In the genomic region with DNA sequence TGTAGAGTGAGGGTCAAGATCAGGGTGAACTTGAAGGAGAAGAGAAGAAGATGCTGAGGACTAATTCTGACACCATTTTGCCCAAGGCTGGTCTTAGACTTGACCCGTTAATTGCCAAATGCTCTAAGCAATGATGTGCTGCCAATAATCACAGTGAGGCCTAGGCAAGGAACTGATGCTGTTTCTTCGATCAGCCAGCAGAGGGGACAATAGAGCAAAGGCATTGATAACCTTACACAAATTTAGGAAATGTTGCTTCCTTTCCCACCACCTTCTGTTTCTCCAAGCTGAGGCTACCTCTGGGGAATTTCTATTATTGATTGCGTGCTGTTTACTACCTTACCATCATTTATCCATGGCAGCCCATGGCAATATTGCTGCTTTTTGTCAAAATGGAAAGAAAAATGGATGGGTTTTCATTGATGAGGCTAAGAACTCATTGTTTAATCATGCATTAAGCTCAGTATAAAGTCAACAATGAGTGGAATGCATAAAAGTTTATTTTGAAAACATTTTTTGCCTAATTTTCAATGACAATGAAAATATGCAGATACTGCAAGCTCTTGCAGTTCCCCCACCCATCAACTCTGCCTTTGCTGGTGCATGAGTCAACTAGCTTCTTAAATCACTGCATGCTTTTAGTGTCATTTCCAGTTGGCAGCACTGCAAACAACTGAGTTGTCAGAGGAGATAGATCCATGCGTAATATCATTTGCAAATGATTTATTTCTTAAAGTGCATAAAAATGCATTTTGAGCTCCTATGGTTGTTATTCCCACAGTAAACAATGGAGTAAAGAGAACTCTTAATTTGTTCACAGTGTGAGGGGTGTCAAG, we compare ENCODE assay signal across 8 cellular contexts.
DNase-seq lines count a peak whose midpoint lies in the region; ATAC-seq and TF ChIP-seq lines count a peak whose summit lies in the region.

No MANE protein-coding gene starts in this region.

- CTCF ChIA-PET in PC-9 (lab: Charles Lee) = interaction anchor here (0.6 to 2.0 kb wide), 9 partner anchors 9 to 382 kb away, joined by 3 to 17 read pairs (median 3); no protein-coding TSS in a partner anchor

- intact Hi-C loops in right cardiac atrium (cut with DNase I) = no loop called here
- intact Hi-C loops in PC-9 (cut with micrococcal nuclease; ENCODE audit: unreplicated experiment) = loop anchor here (1.0 to 5.0 kb wide), 2 partner anchors 184 to 377 kb away; no protein-coding TSS in a partner anchor

- no peak overlapping the region for H4K8ac ChIP-seq in neuronal stem cell (ENCODE audit: low read depth, low read length)

- no peak overlapping the region for H4K91ac ChIP-seq in neuronal stem cell (ENCODE audit: low read depth, low read length, poor library complexity)

- BruUV-seq in PC-9 (replicated peaks; lab: Mats Ljungman, UMichigan) = no TSS peak

- no peak overlapping the region for H2BK12ac ChIP-seq in neuronal stem cell (ENCODE audit: low read length)

- no peaks in the 10 kb centered on the region for H3K27me3 ChIP-seq in cardiac muscle cell
- H3K27me3 ChIP-seq in right cardiac atrium (ENCODE audit: control insufficient read depth, insufficient read depth) = no peaks in the 10 kb centered on the region
- no peaks in the 10 kb centered on the region for H3K27me3 ChIP-seq in PC-9 (ENCODE audit: insufficient read depth, low read depth)
- no peaks in the 10 kb centered on the region for H3K27me3 ChIP-seq in endodermal cell (ENCODE audit: control insufficient read depth, insufficient read depth, low read length, poor library complexity, severe bottlenecking)
- H3K27me3 ChIP-seq in neuronal stem cell (ENCODE audit: control insufficient read depth in 3 of 3, insufficient read depth in 3 of 3, low read depth in 1 of 3, low read length in 3 of 3) = no peaks in the 10 kb centered on the region

- H3K79me2 ChIP-seq in PC-9 (ENCODE audit: low read depth) = no peaks in the 10 kb centered on the region

- H3K9me3 ChIP-seq in cardiac muscle cell (ENCODE audit: low read depth) (no peaks in the 10 kb centered on the region), right cardiac atrium (ENCODE audit: control insufficient read depth, low read length) (no peaks in the 10 kb centered on the region), PC-9 (ENCODE audit: insufficient read depth, low read depth) (no peaks in the 10 kb centered on the region), endodermal cell (ENCODE audit: control insufficient read depth, low read length) (no peaks in the 10 kb centered on the region), neuronal stem cell (replicated peaks in 1 of 2; ENCODE audit: control insufficient read depth in 2 of 2, insufficient read depth in 1 of 2, low read depth in 1 of 2, low read length in 2 of 2) (no peaks in the 10 kb centered on the region)

- no peak overlapping the region for H2AK5ac ChIP-seq in neuronal stem cell (ENCODE audit: low read depth, low read length)

- H3K4me1 ChIP-seq in cardiac muscle cell (ENCODE audit: low read depth) (no peaks in the 10 kb centered on the region), right cardiac atrium (ENCODE audit: control insufficient read depth, insufficient read depth, low read length) (no peaks in the 10 kb centered on the region), PC-9 (replicated peaks; ENCODE audit: insufficient read depth) (no peaks in the 10 kb centered on the region), endodermal cell (ENCODE audit: control insufficient read depth, insufficient read depth, low read length) (no peaks in the 10 kb centered on the region), neuronal stem cell (ENCODE audit: control insufficient read depth in 2 of 2, insufficient read depth in 1 of 2, low read depth in 1 of 2, low read length in 2 of 2) (peaks cover 0 to 5% of the 10 kb centered on the region in 2 donors)

- H3K36me3 Mint-ChIP-seq in endodermal cell (ENCODE audit: low read depth) = no peaks in the 10 kb centered on the region

- H2AFZ ChIP-seq in PC-9 (no peak overlapping the region), neuronal stem cell (ENCODE audit: low read length) (no peak overlapping the region)

- WGBS in right cardiac atrium = 37% methylated on average over 4 of the region's 4 CpGs
- WGBS in endodermal cell (ENCODE audit: insufficient coverage in 1 of 2, insufficient read length in 1 of 2), 2 experiments = 52 to 93% methylated on average over 2 to 4 of the region's 4 CpGs
- WGBS in neuronal stem cell (ENCODE audit: extremely low coverage in 2 of 2, insufficient read length in 2 of 2, insufficient replicate concordance in 1 of 2), 2 donors = no CpG with 5 or more reads among the region's 4 CpGs

- H3K79me1 ChIP-seq in neuronal stem cell (ENCODE audit: low read depth, low read length) = no peaks in the 10 kb centered on the region

- H2BK5ac ChIP-seq in neuronal stem cell (ENCODE audit: low read length) = no peak overlapping the region

- no peak overlapping the region for H3K27ac Mint-ChIP-seq in endodermal cell

- H3K27ac ChIP-seq in cardiac muscle cell = no peak overlapping the region
- no peak overlapping the region for H3K27ac ChIP-seq in right cardiac atrium (ENCODE audit: low read length)
- no peak overlapping the region for H3K27ac ChIP-seq in PC-9
- H3K27ac ChIP-seq in endodermal cell (ENCODE audit: low read depth, low read length) = no peak overlapping the region
- H3K27ac ChIP-seq in neuronal stem cell (replicated peaks; ENCODE audit: low read length) = no peak overlapping the region

- no peak overlapping the region for H3K23ac ChIP-seq in neuronal stem cell (ENCODE audit: low read depth, low read length, poor library complexity)

- TF ChIP-seq CTCF in cardiac muscle cell (IDR thresholded peaks at IDR 0.05; ENCODE audit: low read depth, low read length) (peak; percentile 46), PC-9 (conservative IDR thresholded peaks at IDR 0.05) (peak; percentile 83), endodermal cell (conservative IDR thresholded peaks at IDR 0.05) (peak; percentile 93)

- peak; percentile 7 to 45 for DNase-seq in cardiac muscle cell (ENCODE audit: low read depth in 1 of 2, low spot score in 1 of 2)
- DNase-seq in right cardiac atrium = no peak
- peak; percentile 11 for DNase-seq in HK-2 (ENCODE audit: unreplicated experiment)
- no peak for DNase-seq in PC-9
- peak; percentile 68 for DNase-seq in endodermal cell
- peak; percentile 8 for DNase-seq in neuronal stem cell (ENCODE audit: low spot score)
- DNase-seq in DMS79 treated with DMSO at 0.1 percent for 48 hours (lab: John Stamatoyannopoulos, UW) = no peak

- H3K27me3 Mint-ChIP-seq in endodermal cell (ENCODE audit: insufficient read depth) = no peaks in the 10 kb centered on the region

- H3K18ac ChIP-seq in neuronal stem cell (ENCODE audit: low read length) = no peak overlapping the region

- H3K14ac ChIP-seq in neuronal stem cell (ENCODE audit: low read length) = no peak overlapping the region

- no peak overlapping the region for H3K4ac ChIP-seq in neuronal stem cell (ENCODE audit: low read length)

- H3K4me2 ChIP-seq in PC-9 (no peak overlapping the region), neuronal stem cell (ENCODE audit: insufficient read depth, low read length, poor library complexity, severe bottlenecking) (no peak overlapping the region)

- ATAC-seq in right cardiac atrium = no peak
- peak; percentile 89 for ATAC-seq in GM21526 (IDR thresholded peaks at IDR 0.05; ENCODE audit: low FRiP score, unreplicated experiment)

- H2BK120ac ChIP-seq in neuronal stem cell (ENCODE audit: low read depth, low read length) = no peak overlapping the region

- H3K4me3 ChIP-seq in cardiac muscle cell = no peak overlapping the region
- no peak overlapping the region for H3K4me3 ChIP-seq in right cardiac atrium (ENCODE audit: low read length)
- no peak overlapping the region for H3K4me3 ChIP-seq in PC-9
- H3K4me3 ChIP-seq in endodermal cell (ENCODE audit: low read length) = no peak overlapping the region
- H3K4me3 ChIP-seq in neuronal stem cell (ENCODE audit: low read length in 2 of 2) = no peak overlapping the region

- no peak overlapping the region for H2BK15ac ChIP-seq in neuronal stem cell (ENCODE audit: low read length)

- no peaks in the 10 kb centered on the region for H4K20me1 ChIP-seq in PC-9 (ENCODE audit: insufficient read depth)

- no peaks in the 10 kb centered on the region for H3K9me2 ChIP-seq in PC-9 (ENCODE audit: insufficient read depth)

- H3K4me1 Mint-ChIP-seq in endodermal cell = no peaks in the 10 kb centered on the region

- no peak overlapping the region for H3K4me3 Mint-ChIP-seq in endodermal cell

- H3K9ac ChIP-seq in endodermal cell (ENCODE audit: extremely low read depth, low read length, poor library complexity, severe bottlenecking) = no peak overlapping the region
- no peak overlapping the region for H3K9ac ChIP-seq in neuronal stem cell (ENCODE audit: low read depth, low read length, poor library complexity)

- H3K36me3 ChIP-seq in cardiac muscle cell (no peaks in the 10 kb centered on the region), PC-9 (ENCODE audit: low read depth) (no peaks in the 10 kb centered on the region), endodermal cell (ENCODE audit: control insufficient read depth, insufficient read depth, low read length) (no peaks in the 10 kb centered on the region), neuronal stem cell (replicated peaks in 1 of 2; ENCODE audit: control insufficient read depth in 2 of 2, insufficient read depth in 2 of 2, low read length in 2 of 2) (no peaks in the 10 kb centered on the region)

- no peaks in the 10 kb centered on the region for H3F3A ChIP-seq in PC-9 (ENCODE audit: insufficient read depth, low read depth)

- POLR2A ChIA-PET in PC-9 (lab: Charles Lee; ENCODE audit: unreplicated experiment) = no interaction called here

- H3K9me3 Mint-ChIP-seq in endodermal cell = no peaks in the 10 kb centered on the region

Comparison
In these comparisons a context has a peak if more than half of its experiments do, and no peak if none do; other contexts are left out.
1. DNase-seq: peak in cardiac muscle cell (2 of 2), HK-2 (single experiment), endodermal cell (single experiment) and neuronal stem cell (single experiment); none in right cardiac atrium (0 of 3), PC-9 (0 of 2) and DMS79 treated with DMSO at 0.1 percent for 48 hours (single experiment).
2. Peak in every context shown above with its lines, with median percentiles within 50 percentile points of each other: CTCF ChIP-seq.